8 cellular contexts compared by ENCODE assay signal in genomic region chr1:156641761-156642264, GRCh38. TPM values are rescaled to one million over a fixed set of nuclear protein-coding genes. Genes with fewer than 3 reads are reported as not detected.
DNase-seq lines count a peak whose midpoint lies in the region; ATAC-seq and TF ChIP-seq lines count a peak whose summit lies in the region.

BCAN (plus strand) TSS chr1:156642117; CDS start chr1:156646055, 3,938 bp downstream.

- POLR2A ChIA-PET in WTC11 (lab: Charles Lee), result interaction anchor here (0.7 to 2.7 kb wide), 4 partner anchors 18 to 50 kb away, joined by 3 to 7 read pairs (median 4); no protein-coding TSS in a partner anchor

- intact Hi-C loops in head of caudate nucleus (cut with DNase I) (no loop called here), prostate gland (cut with DNase I) (no loop called here)

- H3K36me3 Mint-ChIP-seq in WTC11, result no peaks in the 10 kb centered on the region

- H3K9me3 Mint-ChIP-seq in WTC11, result no peaks in the 10 kb centered on the region

- no peak for TF ChIP-seq CTCF in WTC11 (IDR thresholded peaks at IDR 0.05)
- no peak for TF ChIP-seq CTCF in prostate gland (IDR thresholded peaks at IDR 0.05)

- in situ Hi-C loops in GM23248 (cut with MboI), result no loop called here

- no peaks in the 10 kb centered on the region for H3K9me3 ChIP-seq in GM23248 (ENCODE audit: low read depth)
- H3K9me3 ChIP-seq in prostate gland, result no peaks in the 10 kb centered on the region

- H4K20me1 ChIP-seq in GM23248 (ENCODE audit: insufficient read depth), result no peaks in the 10 kb centered on the region

- H3K27me3 Mint-ChIP-seq in WTC11 (ENCODE audit: low read depth), result peaks cover 92% of the 10 kb centered on the region

- H3K4me1 ChIP-seq in GM23248 (ENCODE audit: insufficient read depth) (no peaks in the 10 kb centered on the region), prostate gland (replicated peaks) (no peaks in the 10 kb centered on the region)

- no peak within 1 kb of the TSS for H2AFZ ChIP-seq in GM23248

- ATAC-seq in WTC11 (peak; percentile 70), HG03521 (IDR thresholded peaks at IDR 0.05; ENCODE audit: unreplicated experiment) (no peak), GM18909 (IDR thresholded peaks at IDR 0.05; ENCODE audit: poor library complexity, unreplicated experiment) (no peak), GM18873 (IDR thresholded peaks at IDR 0.05; ENCODE audit: low FRiP score, unreplicated experiment) (no peak)

- H3K9ac ChIP-seq in GM23248, result no peak within 1 kb of the TSS

- H3F3A ChIP-seq in GM23248 (ENCODE audit: insufficient read depth), result no peaks in the 10 kb centered on the region

- no peak within 1 kb of the TSS for H3K27ac Mint-ChIP-seq in WTC11

- H3K9me2 ChIP-seq in GM23248 (ENCODE audit: insufficient read depth), result no peaks in the 10 kb centered on the region

- H3K36me3 ChIP-seq in GM23248 (ENCODE audit: low read depth), result no peaks in the 10 kb centered on the region
- H3K36me3 ChIP-seq in prostate gland, result no peaks in the 10 kb centered on the region

- H3K4me1 Mint-ChIP-seq in WTC11, result peaks cover 29% of the 10 kb centered on the region

- peaks cover 84% of the 10 kb centered on the region for H3K27me3 ChIP-seq in GM23248 (replicated peaks; ENCODE audit: insufficient read depth)
- H3K27me3 ChIP-seq in prostate gland (replicated peaks; ENCODE audit: insufficient read depth), result peaks cover 31% of the 10 kb centered on the region

- H3K4me3 ChIP-seq in GM23248 (no peak within 1 kb of the TSS), prostate gland (peak within 1 kb of the TSS; percentile 16 to 31)

- DNase-seq in GM23248 (peak; percentile 48), WTC11 (ENCODE audit: low spot score) (peak; percentile 73), head of caudate nucleus (peak; percentile 61 to 92 (median 78)), prostate gland (ENCODE audit: low spot score) (no peak), NCI-H2107 (lab: John Stamatoyannopoulos, UW) (no peak)

- CTCF ChIA-PET in WTC11 (lab: Charles Lee), result interaction anchor here (0.6 to 12.1 kb wide), 17 partner anchors 11 to 256 kb away, joined by 3 to 180 read pairs (median 6); partner anchors contain the start of genes CRABP2, HAPLN2 and NES

- H3K79me2 ChIP-seq in GM23248 (ENCODE audit: insufficient read depth), result no peaks in the 10 kb centered on the region

- WGBS in GM23248 (ENCODE audit: low coverage in 1 of 2, low lambda C conversion rate in 2 of 2, missing lambda C conversion rate in 2 of 2), 2 experiments, result 1% methylated on average over 31 to 37 of the region's 46 CpGs
- WGBS in prostate gland, result under 1% methylated on average over 41 of the region's 46 CpGs

- H3K27ac ChIP-seq in GM23248 (no peak within 1 kb of the TSS), prostate gland (no peak within 1 kb of the TSS)

- no peak for TF ChIP-seq POLR2A in prostate gland (IDR thresholded peaks at IDR 0.05)

- H3K4me2 ChIP-seq in GM23248 (ENCODE audit: unreplicated experiment), result peak within 1 kb of the TSS; percentile 16

- peak within 1 kb of the TSS; percentile 70 for H3K4me3 Mint-ChIP-seq in WTC11

TF ChIP-seq in WTC11, 78 proteins besides CTCF, POLR2A, EP300 and RAD21:
- peak; percentile 69 for TF ChIP-seq USF2 (CRISPR knock-in tag; IDR thresholded peaks at IDR 0.05)
- peak; percentile 38; the same call in 1 of the 2 replicates for TF ChIP-seq USF1 (CRISPR knock-in tag; IDR thresholded peaks at IDR 0.05)
- TF ChIP-seq SMAD4 (CRISPR knock-in tag; IDR thresholded peaks at IDR 0.05), result no peak
- TF ChIP-seq JAZF1 (CRISPR knock-in tag; IDR thresholded peaks at IDR 0.05), result no peak
- TF ChIP-seq ZNF425 (CRISPR knock-in tag; conservative IDR thresholded peaks at IDR 0.05), result no peak
- TF ChIP-seq JUN (CRISPR knock-in tag; IDR thresholded peaks at IDR 0.05), result no peak
- no peak for TF ChIP-seq SP1 (CRISPR knock-in tag; conservative IDR thresholded peaks at IDR 0.05)
- TF ChIP-seq, protein P1, sequence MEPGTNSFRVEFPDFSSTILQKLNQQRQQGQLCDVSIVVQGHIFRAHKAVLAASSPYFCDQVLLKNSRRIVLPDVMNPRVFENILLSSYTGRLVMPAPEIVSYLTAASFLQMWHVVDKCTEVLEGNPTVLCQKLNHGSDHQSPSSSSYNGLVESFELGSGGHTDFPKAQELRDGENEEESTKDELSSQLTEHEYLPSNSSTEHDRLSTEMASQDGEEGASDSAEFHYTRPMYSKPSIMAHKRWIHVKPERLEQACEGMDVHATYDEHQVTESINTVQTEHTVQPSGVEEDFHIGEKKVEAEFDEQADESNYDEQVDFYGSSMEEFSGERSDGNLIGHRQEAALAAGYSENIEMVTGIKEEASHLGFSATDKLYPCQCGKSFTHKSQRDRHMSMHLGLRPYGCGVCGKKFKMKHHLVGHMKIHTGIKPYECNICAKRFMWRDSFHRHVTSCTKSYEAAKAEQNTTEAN (CRISPR knock-in tag; IDR thresholded peaks at IDR 0.05), result no peak
- TF ChIP-seq, protein P2, sequence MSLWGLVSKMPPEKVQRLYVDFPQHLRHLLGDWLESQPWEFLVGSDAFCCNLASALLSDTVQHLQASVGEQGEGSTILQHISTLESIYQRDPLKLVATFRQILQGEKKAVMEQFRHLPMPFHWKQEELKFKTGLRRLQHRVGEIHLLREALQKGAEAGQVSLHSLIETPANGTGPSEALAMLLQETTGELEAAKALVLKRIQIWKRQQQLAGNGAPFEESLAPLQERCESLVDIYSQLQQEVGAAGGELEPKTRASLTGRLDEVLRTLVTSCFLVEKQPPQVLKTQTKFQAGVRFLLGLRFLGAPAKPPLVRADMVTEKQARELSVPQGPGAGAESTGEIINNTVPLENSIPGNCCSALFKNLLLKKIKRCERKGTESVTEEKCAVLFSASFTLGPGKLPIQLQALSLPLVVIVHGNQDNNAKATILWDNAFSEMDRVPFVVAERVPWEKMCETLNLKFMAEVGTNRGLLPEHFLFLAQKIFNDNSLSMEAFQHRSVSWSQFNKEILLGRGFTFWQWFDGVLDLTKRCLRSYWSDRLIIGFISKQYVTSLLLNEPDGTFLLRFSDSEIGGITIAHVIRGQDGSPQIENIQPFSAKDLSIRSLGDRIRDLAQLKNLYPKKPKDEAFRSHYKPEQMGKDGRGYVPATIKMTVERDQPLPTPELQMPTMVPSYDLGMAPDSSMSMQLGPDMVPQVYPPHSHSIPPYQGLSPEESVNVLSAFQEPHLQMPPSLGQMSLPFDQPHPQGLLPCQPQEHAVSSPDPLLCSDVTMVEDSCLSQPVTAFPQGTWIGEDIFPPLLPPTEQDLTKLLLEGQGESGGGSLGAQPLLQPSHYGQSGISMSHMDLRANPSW (CRISPR knock-in tag; conservative IDR thresholded peaks at IDR 0.05; ENCODE audit: low read depth), result no peak

RNA-seq across cellular contexts. Expression of gene BCAN, which starts in this region (rescaled TPM):
- not detected in 2 replicates for total RNA-seq in GM23248 (2014; rRNA removed; shearing (Covaris generic))
- polyA plus RNA-seq in GM23248 (2016; fragmentation: Nextera tagmentation; extraction: Ambion mirVana), result not detected in 2 replicates
- total RNA-seq in WTC11 (2021) (2.5 to 3.7 TPM (median 3.6 TPM) in 3 replicates), prostate gland (1 to 10 TPM in 1 of 2 donors, not detected in 1; 4.9 TPM)

Comparison
In these comparisons a context has a peak if more than half of its experiments do, and no peak if none do; other contexts are left out.
1. Peak in DNase-seq and H3K4me2 ChIP-seq in GM23248; RNA of the gene not detected or under 1 TPM.
2. DNase-seq: peak in WTC11 (single experiment) and head of caudate nucleus (42 of 42); none in prostate gland (single experiment) and NCI-H2107 (single experiment).